In genomic region chr4:38667005-38667771, GRCh38 we compare ENCODE assay signal across 8 cellular contexts. TPM values are rescaled to one million over a fixed set of nuclear protein-coding genes. Genes with fewer than 3 reads are reported as not detected.
A peak's percentile ranks its signal among the peaks of the same experiment; 100 is the strongest.
DNase-seq lines count a peak whose midpoint lies in the region; ATAC-seq and TF ChIP-seq lines count a peak whose summit lies in the region.

No MANE protein-coding gene starts in this region.

- CTCF ChIA-PET in MCF 10A (lab: Yijun Ruan, JAX), result interaction anchor here (0.5 to 3.5 kb wide), 11 partner anchors 8 to 488 kb away, joined by 3 to 16 read pairs (median 4); partner anchors contain the start of gene TLR10

- POLR2A ChIA-PET in MCF 10A (lab: Yijun Ruan, JAX), result interaction anchor here (0.6 to 8.2 kb wide), 28 partner anchors 9 to 1000 kb away, joined by 3 to 192 read pairs (median 4); no protein-coding TSS in a partner anchor

- ATAC-seq in GM18907 (IDR thresholded peaks at IDR 0.05; ENCODE audit: unreplicated experiment), result peak; percentile 32
- no peak for ATAC-seq in GM18502 (IDR thresholded peaks at IDR 0.05; ENCODE audit: poor library complexity, unreplicated experiment)

- no peak overlapping the region for H3K27ac Mint-ChIP-seq in T-helper 2 cell treated with Interferon-gamma antibody and Interleukin-4, amounts not matched to agents 5 μg/mL and 100 μg/mL, for 36 hours
- peak overlapping the region; percentile 90 for H3K27ac Mint-ChIP-seq in MCF 10A (ENCODE audit: low read depth, unreplicated experiment)

- TF ChIP-seq CTCF in 22Rv1 (IDR thresholded peaks at IDR 0.05), result no peak
- TF ChIP-seq CTCF in MCF 10A (IDR thresholded peaks at IDR 0.05; ENCODE audit: unreplicated experiment), result no peak

- BruUV-seq in MCF 10A (replicated peaks; lab: Mats Ljungman, UMichigan), result no TSS peak

- peak overlapping the region; percentile 96 for H3K27ac ChIP-seq in 22Rv1

- peak overlapping the region; percentile 49 for H3K4me3 Mint-ChIP-seq in T-helper 2 cell treated with Interferon-gamma antibody and Interleukin-4, amounts not matched to agents 5 μg/mL and 100 μg/mL, for 36 hours
- H3K4me3 Mint-ChIP-seq in MCF 10A (ENCODE audit: unreplicated experiment), result peak overlapping the region; percentile 92

- peaks cover 3% of the 10 kb centered on the region for H3K36me3 Mint-ChIP-seq in T-helper 2 cell treated with Interferon-gamma antibody and Interleukin-4, amounts not matched to agents 5 μg/mL and 100 μg/mL, for 36 hours (ENCODE audit: low read depth)
- H3K36me3 Mint-ChIP-seq in MCF 10A (ENCODE audit: insufficient read depth, unreplicated experiment), result peaks cover 16% of the 10 kb centered on the region

- no peaks in the 10 kb centered on the region for H3K9me3 Mint-ChIP-seq in T-helper 2 cell treated with Interferon-gamma antibody and Interleukin-4, amounts not matched to agents 5 μg/mL and 100 μg/mL, for 36 hours
- H3K9me3 Mint-ChIP-seq in MCF 10A (ENCODE audit: unreplicated experiment), result no peaks in the 10 kb centered on the region

- peaks cover 55% of the 10 kb centered on the region for H3K27me3 Mint-ChIP-seq in T-helper 2 cell treated with Interferon-gamma antibody and Interleukin-4, amounts not matched to agents 5 μg/mL and 100 μg/mL, for 36 hours (ENCODE audit: low read depth)
- H3K27me3 Mint-ChIP-seq in MCF 10A (ENCODE audit: insufficient read depth, unreplicated experiment), result no peaks in the 10 kb centered on the region

- peaks cover 36% of the 10 kb centered on the region for H3K4me1 Mint-ChIP-seq in T-helper 2 cell treated with Interferon-gamma antibody and Interleukin-4, amounts not matched to agents 5 μg/mL and 100 μg/mL, for 36 hours (ENCODE audit: low read depth)
- H3K4me1 Mint-ChIP-seq in MCF 10A (ENCODE audit: insufficient read depth, unreplicated experiment), result peaks cover 31% of the 10 kb centered on the region

- DNase-seq in NCI-H1694 treated with DMSO at 0.1 percent for 48 hours (lab: John Stamatoyannopoulos, UW) (peak; percentile 55), MCF 10A (ENCODE audit: unreplicated experiment) (peak; percentile 98), iPS DF 19.7 (ENCODE audit: low read depth, low spot score) (peak; percentile 97), pulmonary artery endothelial cell (ENCODE audit: low read depth, low spot score) (peak; percentile 99)
- DNase-seq in T-helper 2 cell treated with Interferon-gamma antibody and Interleukin-4, amounts not matched to agents 5 μg/mL and 100 μg/mL, for 36 hours (ENCODE audit: low spot score), result peak; percentile 38

- intact Hi-C loops in MCF 10A (cut with micrococcal nuclease), result loop anchor here (1.0 to 5.0 kb wide), 4 partner anchors 46 to 347 kb away; no protein-coding TSS in a partner anchor

RNA-seq across cellular contexts. Expression of gene KLF3, which starts 3.2 kb away (rescaled TPM):
- 45.3 and 51.2 TPM in 2 replicates for total RNA-seq in MCF 10A (2022)
- total RNA-seq in pulmonary artery endothelial cell, result 16.9 and 17.7 TPM in 2 replicates

Comparison
In these comparisons a context has a peak if more than half of its experiments do, and no peak if none do; other contexts are left out.
1. DNase-seq: peak in every context shown above with its lines; median percentile 99 in pulmonary artery endothelial cell; 98 in MCF 10A; 97 in iPS DF 19.7; 55 in NCI-H1694 treated with DMSO at 0.1 percent for 48 hours; 38 in T-helper 2 cell treated with Interferon-gamma antibody and Interleukin-4, amounts not matched to agents 5 μg/mL and 100 μg/mL, for 36 hours.